1 cellular context compared by ENCODE assay signal in genomic region chr6:132763269-132763668, GRCh38.
TF ChIP-seq lines count a peak whose summit lies in the region.

No MANE protein-coding gene starts in this region.

TF ChIP-seq in SK-N-SH treated with all-trans-retinoic acid at 6 μM for 48 hours, 23 proteins besides CTCF, POLR2A, EP300 and RAD21 (continued from another document):
- TF ChIP-seq TSHZ2 (CRISPR knock-in tag; IDR thresholded peaks at IDR 0.05) (no peak), POU6F1 (CRISPR knock-in tag; IDR thresholded peaks at IDR 0.05; ENCODE audit: borderline replicate concordance, low read depth) (no peak), OSR1 (CRISPR knock-in tag; IDR thresholded peaks at IDR 0.05) (no peak), ZNF565 (CRISPR knock-in tag; conservative IDR thresholded peaks at IDR 0.05; ENCODE audit: low read depth) (no peak), RARB (CRISPR knock-in tag; IDR thresholded peaks at IDR 0.05) (no peak), ZC3H10 (CRISPR knock-in tag; IDR thresholded peaks at IDR 0.05) (no peak)
